In genomic region chr6:79250559-79250958, GRCh38 we compare ENCODE assay signal across 21 cellular contexts. TPM values are rescaled to one million over a fixed set of nuclear protein-coding genes. Genes with fewer than 3 reads are reported as not detected.
A peak's percentile ranks its signal among the peaks of the same experiment; 100 is the strongest.
DNase-seq lines count a peak whose midpoint lies in the region; ATAC-seq and TF ChIP-seq lines count a peak whose summit lies in the region.
"Had no signal": no experiment of that assay in that cellular context is flagged by ENCODE, and none has a peak within 500 bp of the region (broad histone marks: within the 10 kb centered on the region; RNA-seq: fewer than 3 reads in every experiment).

No MANE protein-coding gene starts in this region.

- CTCF ChIA-PET in A673 (lab: Charles Lee) (interaction anchor here (0.6 kb wide), 4 partner anchors 9 to 1794 kb away, joined by 3 to 6 read pairs (median 4); no protein-coding TSS in a partner anchor), Caco-2 (lab: Charles Lee) (interaction anchor here (0.6 kb wide), 5 partner anchors 159 to 672 kb away, joined by 3 read pairs; no protein-coding TSS in a partner anchor)

- no peaks in the 10 kb centered on the region for H3K36me3 Mint-ChIP-seq in Caco-2 (ENCODE audit: insufficient read depth, unreplicated experiment)
- H3K36me3 Mint-ChIP-seq: CD8-positive, alpha-beta T cell had no signal

- BruUV-seq in A673 (replicated peaks; lab: Mats Ljungman, UMichigan), result no TSS peak
- no TSS peak for BruUV-seq in Caco-2 (replicated peaks; lab: Mats Ljungman, UMichigan)

- DNase-seq in A673 (ENCODE audit: low spot score), result peak; percentile 5
- peak; percentile 25 for DNase-seq in NCI-H69 (lab: John Stamatoyannopoulos, UW)
- no peak for DNase-seq in foreskin keratinocyte
- no peak for DNase-seq in Caco-2
- DNase-seq: Calu3; CD8-positive, alpha-beta T cell; DMS153; GM23248; IMR-90; NCI-H1694; NCI-H2081; NCI-H446; PC-9; SHP77 treated with DMSO at 0.1 percent for 48 hours; SK-N-SH had no signal

- H3K9me3 ChIP-seq in A673 (ENCODE audit: low read depth, low read length, poor library complexity, severe bottlenecking) (no peaks in the 10 kb centered on the region), Caco-2 (no peaks in the 10 kb centered on the region)
- H3K9me3 ChIP-seq: BLaER1 treated with 17β-estradiol and CSF1 and Interleukin-3, amounts not matched to agents 10 nM and 100 nM; HAP-1; SK-N-SH had no signal

- H3K27ac ChIP-seq in A673 (ENCODE audit: low read depth, low read length, poor library complexity, severe bottlenecking) (no peak overlapping the region), foreskin keratinocyte (no peak overlapping the region)
- H3K27ac ChIP-seq: BLaER1 treated with 17β-estradiol and CSF1 and Interleukin-3, amounts not matched to agents 10 nM and 100 nM; GM23248; PC-9; RWPE1 had no signal

- no peak overlapping the region for H3K4me3 Mint-ChIP-seq in Caco-2 (ENCODE audit: unreplicated experiment)
- H3K4me3 Mint-ChIP-seq: CD8-positive, alpha-beta T cell had no signal

- peak; percentile 6 for ATAC-seq in GM21723 (IDR thresholded peaks at IDR 0.05; ENCODE audit: unreplicated experiment)
- ATAC-seq in foreskin keratinocyte, result no peak
- no peak for ATAC-seq in GM19324 (IDR thresholded peaks at IDR 0.05; ENCODE audit: low FRiP score, unreplicated experiment)
- ATAC-seq in HG03342 (IDR thresholded peaks at IDR 0.05; ENCODE audit: unreplicated experiment), result no peak
- ATAC-seq: CD8-positive, alpha-beta T cell had no signal

- no peaks in the 10 kb centered on the region for H3K4me1 Mint-ChIP-seq in Caco-2 (ENCODE audit: low read depth, unreplicated experiment)

- TF ChIP-seq CTCF in A673 (conservative IDR thresholded peaks at IDR 0.05; ENCODE audit: low read depth, low read length) (no peak), foreskin keratinocyte (conservative IDR thresholded peaks at IDR 0.05) (peak; percentile 1), Caco-2 (IDR thresholded peaks at IDR 0.05; ENCODE audit: insufficient read depth in 1 of 2, low read depth in 1 of 2, low read length in 1 of 2, severe bottlenecking in 1 of 2, unreplicated experiment in 1 of 2) (no peak)

- no peak overlapping the region for H3K27ac Mint-ChIP-seq in Caco-2 (ENCODE audit: unreplicated experiment)
- H3K27ac Mint-ChIP-seq: CD8-positive, alpha-beta T cell had no signal

- H3K4me1 ChIP-seq in A673 (ENCODE audit: insufficient read depth, low read length, poor library complexity, severe bottlenecking), result no peaks in the 10 kb centered on the region
- H3K4me1 ChIP-seq in foreskin keratinocyte, result no peaks in the 10 kb centered on the region
- H3K4me1 ChIP-seq in Caco-2, result no peaks in the 10 kb centered on the region
- H3K4me1 ChIP-seq: HAP-1 had no signal

- intact Hi-C loops in A673 (cut with micrococcal nuclease; ENCODE audit: unreplicated experiment) (no loop called here), Caco-2 (cut with micrococcal nuclease; ENCODE audit: unreplicated experiment) (no loop called here)

- H3K4me3 ChIP-seq in A673 (ENCODE audit: low read depth, low read length, poor library complexity, severe bottlenecking) (no peak overlapping the region), Caco-2 (ENCODE audit: low read depth, low read length) (no peak overlapping the region)
- H3K4me3 ChIP-seq: BLaER1 treated with 17β-estradiol and CSF1 and Interleukin-3, amounts not matched to agents 10 nM and 100 nM; GM23248; HAP-1; PC-9 had no signal

- H3K27me3 ChIP-seq in A673 (replicated peaks; ENCODE audit: insufficient read depth, low read depth, low read length, poor library complexity) (no peaks in the 10 kb centered on the region), foreskin keratinocyte (no peaks in the 10 kb centered on the region), Caco-2 (replicated peaks; ENCODE audit: control insufficient read depth, insufficient read depth, low read length) (no peaks in the 10 kb centered on the region)
- H3K27me3 ChIP-seq: BLaER1 treated with 17β-estradiol and CSF1 and Interleukin-3, amounts not matched to agents 10 nM and 100 nM had no signal

- no peaks in the 10 kb centered on the region for H3K27me3 Mint-ChIP-seq in Caco-2 (ENCODE audit: insufficient read depth, unreplicated experiment)

- H3K9me3 Mint-ChIP-seq in Caco-2 (ENCODE audit: unreplicated experiment), result peaks cover 10% of the 10 kb centered on the region

- no peaks in the 10 kb centered on the region for H3K36me3 ChIP-seq in A673 (ENCODE audit: insufficient read depth, low read length, poor library complexity, severe bottlenecking)
- no peaks in the 10 kb centered on the region for H3K36me3 ChIP-seq in Caco-2 (ENCODE audit: control insufficient read depth, insufficient read depth, low read length)
- H3K36me3 ChIP-seq: BLaER1 treated with 17β-estradiol and CSF1 and Interleukin-3, amounts not matched to agents 10 nM and 100 nM; HAP-1 had no signal

- POLR2A ChIA-PET in A673 (lab: Charles Lee; ENCODE audit: low non-redundant PET) (no interaction called here), Caco-2 (lab: Charles Lee) (no interaction called here)

RNA-seq across cellular contexts. Expression of gene HMGN3, which starts 16.1 kb away (rescaled TPM):
- total RNA-seq in A673 (2021) (83.8 and 87.2 TPM in 2 replicates), foreskin keratinocyte (64.3 and 74.9 TPM in 2 replicates), Caco-2 (2022) (246 and 251 TPM in 2 replicates)
- 84.0 and 92.9 TPM in 2 replicates for polyA plus RNA-seq in foreskin keratinocyte

Comparison
In these comparisons a context has a peak if more than half of its experiments do, and no peak if none do; other contexts are left out.
1. DNase-seq: peak in A673 (single experiment) and NCI-H69 (single experiment); none in foreskin keratinocyte (0 of 2) and Caco-2 (0 of 2).